ENCODE assay signal across 7 cellular contexts in the genomic region with DNA sequence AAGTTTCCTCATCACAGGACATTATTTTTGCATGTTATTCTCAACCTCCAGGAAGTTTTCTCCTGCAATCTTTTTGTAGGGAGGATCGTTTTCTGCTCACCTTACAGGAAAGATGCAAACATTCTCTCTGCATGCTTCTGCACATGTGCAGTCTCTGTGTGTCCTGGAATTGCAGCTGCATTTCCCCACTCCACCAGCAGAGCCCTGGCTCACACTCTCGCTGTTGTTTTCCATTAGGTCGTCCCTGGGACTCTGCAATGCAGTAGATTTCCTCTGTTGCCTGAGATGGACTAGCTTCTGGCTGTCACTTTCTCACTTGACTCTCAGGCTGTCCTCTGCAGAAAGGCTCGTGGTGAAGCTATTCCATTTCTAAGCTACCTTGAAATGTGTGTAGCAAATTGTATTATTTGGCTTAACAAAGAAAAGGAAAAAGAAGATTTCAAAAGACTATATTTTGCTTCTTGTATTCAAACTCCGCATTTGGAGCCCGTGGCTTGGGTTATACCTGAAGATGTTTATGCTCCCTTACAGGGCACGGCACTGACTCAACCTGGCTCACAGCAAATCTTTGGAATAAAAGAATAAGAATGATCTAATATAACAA.
DNase-seq lines count a peak whose midpoint lies in the region; ATAC-seq and TF ChIP-seq lines count a peak whose summit lies in the region.

No MANE protein-coding gene starts in this region.

- no peak overlapping the region for H3K9ac ChIP-seq in H9 (ENCODE audit: extremely low read depth, insufficient read length, low read length)
- H3K9ac ChIP-seq in Loucy (ENCODE audit: low read depth, low read length, poor library complexity, severe bottlenecking): no peak overlapping the region

- ATAC-seq in GM18505 (IDR thresholded peaks at IDR 0.05; ENCODE audit: unreplicated experiment): peak; percentile 94
- no peak for ATAC-seq in activated T-cell treated with anti-CD3 and anti-CD28 coated beads, Interleukin-2, amount 50 U/mL, for 72 hours (replicated peaks in 1 of 2)

- H3K36me3 Mint-ChIP-seq in H9 (ENCODE audit: insufficient read depth in 1 of 3, low read depth in 3 of 3) (no peaks in the 10 kb centered on the region), mesothelial cell of epicardium (no peaks in the 10 kb centered on the region)
- H3K36me3 Mint-ChIP-seq in activated T-cell treated with anti-CD3 and anti-CD28 coated beads, Interleukin-2, amount 50 U/mL, for 72 hours (ENCODE audit: insufficient read depth in 2 of 2): no peaks in the 10 kb centered on the region

- H3K27me3 ChIP-seq in H9 (ENCODE audit: insufficient read depth, low read length) (no peaks in the 10 kb centered on the region), Loucy (ENCODE audit: insufficient read depth, low read length, poor library complexity, severe bottlenecking) (no peaks in the 10 kb centered on the region)

- H3K27ac Mint-ChIP-seq in H9 (peak overlapping the region in 1 of 3 experiments; percentile 68; a peak in 1 of 7 replicates), mesothelial cell of epicardium (no peak overlapping the region)
- H3K27ac Mint-ChIP-seq in activated T-cell treated with anti-CD3 and anti-CD28 coated beads, Interleukin-2, amount 50 U/mL, for 72 hours: no peak overlapping the region

- no peak overlapping the region for H3K14ac ChIP-seq in H9 (ENCODE audit: insufficient read depth, low read length)

- no peak overlapping the region for H2AFZ ChIP-seq in H9 (ENCODE audit: low read length)
- no peak overlapping the region for H2AFZ ChIP-seq in Loucy (ENCODE audit: low read length)

- H3K23ac ChIP-seq in H9 (ENCODE audit: insufficient read length, low read depth, low read length): no peak overlapping the region

- no peak overlapping the region for H2BK5ac ChIP-seq in H9 (ENCODE audit: insufficient read length, low read length)

- H3K4me2 ChIP-seq in H9 (ENCODE audit: insufficient read depth, insufficient read length, low read length) (no peak overlapping the region), Loucy (ENCODE audit: low read depth, low read length, poor library complexity, severe bottlenecking) (no peak overlapping the region)

- H2BK120ac ChIP-seq in H9 (ENCODE audit: low read depth, low read length, poor library complexity, severe bottlenecking): no peak overlapping the region

- H3K79me1 ChIP-seq in H9 (ENCODE audit: insufficient read depth, low read depth, low read length, poor library complexity, severe bottlenecking): no peaks in the 10 kb centered on the region

- H4K20me1 ChIP-seq in H9 (ENCODE audit: control insufficient read depth, insufficient read depth, insufficient read length) (no peaks in the 10 kb centered on the region), Loucy (ENCODE audit: insufficient read depth, low read length, poor library complexity, severe bottlenecking) (no peaks in the 10 kb centered on the region)

- H4K91ac ChIP-seq in H9 (ENCODE audit: insufficient read length, low read depth, low read length): no peak overlapping the region

- DNase-seq in H9: peak; percentile 74
- peak; percentile 74 for DNase-seq in choroid plexus epithelial cell (ENCODE audit: low read depth)
- DNase-seq in mesothelial cell of epicardium (ENCODE audit: low spot score in 2 of 2, unreplicated experiment in 2 of 2): peak in 1 of 2 experiments; percentile 58
- no peak for DNase-seq in stimulated activated CD4-positive, alpha-beta T cell treated with anti-CD3 and anti-CD28 coated beads, Interleukin-12 subunit alpha, Interleukin-12 subunit beta, amount 100 ng/mL, for 4 hours
- no peak for DNase-seq in activated T-cell treated with anti-CD3 and anti-CD28 coated beads, Interleukin-2, amount 50 U/mL, for 72 hours

- H3K36me3 ChIP-seq in Loucy (ENCODE audit: insufficient read depth, low read length): no peaks in the 10 kb centered on the region

- H3K27me3 Mint-ChIP-seq in H9 (ENCODE audit: low read depth) (no peaks in the 10 kb centered on the region), mesothelial cell of epicardium (ENCODE audit: low read depth) (peaks cover 14% of the 10 kb centered on the region)
- H3K27me3 Mint-ChIP-seq in activated T-cell treated with anti-CD3 and anti-CD28 coated beads, Interleukin-2, amount 50 U/mL, for 72 hours (ENCODE audit: low read depth): no peaks in the 10 kb centered on the region

- H3K79me2 ChIP-seq in H9 (ENCODE audit: insufficient read depth, low read length) (no peaks in the 10 kb centered on the region), Loucy (ENCODE audit: insufficient read depth, low read length) (no peaks in the 10 kb centered on the region)

- no peak overlapping the region for H3K4ac ChIP-seq in H9 (ENCODE audit: low read depth, low read length)

- H3K4me1 Mint-ChIP-seq in H9 (peaks cover 6 to 7% of the 10 kb centered on the region in 2 experiments; a peak in 3 of 4 replicates), mesothelial cell of epicardium (peaks cover 3% of the 10 kb centered on the region)
- no peaks in the 10 kb centered on the region for H3K4me1 Mint-ChIP-seq in activated T-cell treated with anti-CD3 and anti-CD28 coated beads, Interleukin-2, amount 50 U/mL, for 72 hours (ENCODE audit: low read depth)

- no peak overlapping the region for H4K5ac ChIP-seq in H9 (ENCODE audit: insufficient read length, low read depth, low read length)

- no peaks in the 10 kb centered on the region for H3K23me2 ChIP-seq in H9 (ENCODE audit: insufficient read length, low read depth, low read length, poor library complexity, severe bottlenecking)

- H3K4me3 ChIP-seq in Loucy (ENCODE audit: low read length, poor library complexity, severe bottlenecking): no peak overlapping the region
- no peak overlapping the region for H3K4me3 ChIP-seq in choroid plexus epithelial cell (ENCODE audit: low read depth, low read length)

- no peak overlapping the region for H3K18ac ChIP-seq in H9 (ENCODE audit: insufficient read length, low read depth, low read length)

- H3K9me3 Mint-ChIP-seq in H9: no peaks in the 10 kb centered on the region
- no peaks in the 10 kb centered on the region for H3K9me3 Mint-ChIP-seq in mesothelial cell of epicardium
- peaks cover 6 to 8% of the 10 kb centered on the region in 2 donors for H3K9me3 Mint-ChIP-seq in activated T-cell treated with anti-CD3 and anti-CD28 coated beads, Interleukin-2, amount 50 U/mL, for 72 hours

- H2BK12ac ChIP-seq in H9 (ENCODE audit: insufficient read length, low read depth, low read length): no peak overlapping the region

- H3K27ac ChIP-seq in H9 (ENCODE audit: insufficient read length, low read depth, low read length): no peak overlapping the region

- H3K4me3 Mint-ChIP-seq in H9 (no peak overlapping the region), mesothelial cell of epicardium (no peak overlapping the region)
- H3K4me3 Mint-ChIP-seq in activated T-cell treated with anti-CD3 and anti-CD28 coated beads, Interleukin-2, amount 50 U/mL, for 72 hours: no peak overlapping the region

- no peak overlapping the region for H4K8ac ChIP-seq in H9 (replicated peaks; ENCODE audit: insufficient read length, low read depth, low read length)

- no CpG with 5 or more reads among the region's 7 CpGs for WGBS in H9 (ENCODE audit: extremely low coverage, insufficient read length, low lambda C conversion rate)

- H3F3A ChIP-seq in Loucy (ENCODE audit: low read depth): no peaks in the 10 kb centered on the region

- H2AK5ac ChIP-seq in H9 (ENCODE audit: insufficient read length, low read length): no peak overlapping the region

- no peak overlapping the region for H3K56ac ChIP-seq in H9 (ENCODE audit: insufficient read length, low read depth, low read length)

- TF ChIP-seq CTCF in H9 (conservative IDR thresholded peaks at IDR 0.05): peak; percentile 73
- TF ChIP-seq CTCF in Loucy (conservative IDR thresholded peaks at IDR 0.05; ENCODE audit: low read length): peak; percentile 60
- peak; percentile 89 for TF ChIP-seq CTCF in choroid plexus epithelial cell (conservative IDR thresholded peaks at IDR 0.05; ENCODE audit: low read depth, low read length)
- TF ChIP-seq CTCF in mesothelial cell of epicardium (IDR thresholded peaks at IDR 0.05; ENCODE audit: unreplicated experiment): peak; percentile 73

- H3K9me2 ChIP-seq in Loucy (replicated peaks; ENCODE audit: low read depth, low read length): no peaks in the 10 kb centered on the region

- H2BK15ac ChIP-seq in H9 (ENCODE audit: low read depth, low read length): no peak overlapping the region

- no peak for TF ChIP-seq POLR2A in GM18505 (IDR thresholded peaks at IDR 0.05; ENCODE audit: borderline replicate concordance, extremely low read depth, insufficient read depth, insufficient read length)

- H3K9me3 ChIP-seq in H9 (ENCODE audit: control insufficient read depth, low read depth, low read length) (no peaks in the 10 kb centered on the region), Loucy (ENCODE audit: insufficient read depth, low read depth, low read length) (no peaks in the 10 kb centered on the region)

- H2BK20ac ChIP-seq in H9 (ENCODE audit: low read depth, low read length, poor library complexity, severe bottlenecking): no peak overlapping the region

- H3K4me1 ChIP-seq in H9 (ENCODE audit: insufficient read depth, low read length) (no peaks in the 10 kb centered on the region), Loucy (ENCODE audit: insufficient read depth, low read length, poor library complexity, severe bottlenecking) (no peaks in the 10 kb centered on the region)

- H3T11ph ChIP-seq in H9 (ENCODE audit: low read length): no peak overlapping the region

Comparison
In these comparisons a context has a peak if more than half of its experiments do, and no peak if none do; other contexts are left out.
1. DNase-seq: peak in H9 (single experiment) and choroid plexus epithelial cell (single experiment); none in stimulated activated CD4-positive, alpha-beta T cell treated with anti-CD3 and anti-CD28 coated beads, Interleukin-12 subunit alpha, Interleukin-12 subunit beta, amount 100 ng/mL, for 4 hours (single experiment) and activated T-cell treated with anti-CD3 and anti-CD28 coated beads, Interleukin-2, amount 50 U/mL, for 72 hours (0 of 2).
2. Peak in every context shown above with its lines, with median percentiles within 50 percentile points of each other: CTCF ChIP-seq.